18 cellular contexts compared by ENCODE assay signal in genomic region chr2:217419075-217419671, GRCh38.
A peak's percentile ranks its signal among the peaks of the same experiment; 100 is the strongest.
DNase-seq lines count a peak whose midpoint lies in the region; ATAC-seq and TF ChIP-seq lines count a peak whose summit lies in the region.
"Had no signal": no experiment of that assay in that cellular context is flagged by ENCODE, and none has a peak within 500 bp of the region (broad histone marks: within the 10 kb centered on the region; RNA-seq: fewer than 3 reads in every experiment).

No MANE protein-coding gene starts in this region.

- peak overlapping the region; percentile 10 for H3K27ac Mint-ChIP-seq in mesothelial cell of epicardium

- DNase-seq in AG20443 (ENCODE audit: low spot score) (peak; percentile 39), ascending aorta (ENCODE audit: low spot score in 2 of 2) (no peak), mesothelial cell of epicardium (ENCODE audit: low spot score in 2 of 2, unreplicated experiment in 2 of 2) (no peak), suprapubic skin (ENCODE audit: low spot score in 2 of 2) (no peak), right atrium auricular region (ENCODE audit: low spot score) (no peak), brain microvascular endothelial cell (no peak), COLO668 (lab: John Stamatoyannopoulos, UW; ENCODE audit: unreplicated experiment) (no peak)
- DNase-seq: 8988T, COR-L47, HFFc6, Kasumi-1, NCI-H1105 treated with DMSO at 0.1 percent for 48 hours, NCI-H2029, NCI-H2171 treated with DMSO at 0.1 percent for 48 hours, NCI-H774 had no signal

- no peaks in the 10 kb centered on the region for H3K36me3 ChIP-seq in ascending aorta
- H3K36me3 ChIP-seq in suprapubic skin: no peaks in the 10 kb centered on the region
- no peaks in the 10 kb centered on the region for H3K36me3 ChIP-seq in right atrium auricular region
- H3K36me3 ChIP-seq in brain microvascular endothelial cell (replicated peaks): no peaks in the 10 kb centered on the region
- H3K36me3 ChIP-seq: BLaER1 treated with 17β-estradiol and CSF1 and Interleukin-3, amounts not matched to agents 10 nM and 100 nM had no signal

- H3K4me3 Mint-ChIP-seq in mesothelial cell of epicardium: no peak overlapping the region

- in situ Hi-C loops in brain microvascular endothelial cell (cut with HindIII; ENCODE audit: low pct_ligation_motif_present, low sequenced_read_pairs): no loop called here

- H3K27ac ChIP-seq in ascending aorta (peak overlapping the region; percentile 16 to 36), suprapubic skin (peak overlapping the region; percentile 41), right atrium auricular region (no peak overlapping the region), brain microvascular endothelial cell (no peak overlapping the region)
- H3K27ac ChIP-seq: BLaER1 treated with 17β-estradiol and CSF1 and Interleukin-3, amounts not matched to agents 10 nM and 100 nM; SK-N-MC had no signal

- TF ChIP-seq POLR2A in suprapubic skin (IDR thresholded peaks at IDR 0.05): no peak

- H3K4me3 ChIP-seq in ascending aorta: peak overlapping the region in 1 of 2 donors; percentile 17
- H3K4me3 ChIP-seq in suprapubic skin: no peak overlapping the region
- no peak overlapping the region for H3K4me3 ChIP-seq in right atrium auricular region
- no peak overlapping the region for H3K4me3 ChIP-seq in brain microvascular endothelial cell (ENCODE audit: low read depth, low read length)
- H3K4me3 ChIP-seq: BLaER1 treated with 17β-estradiol and CSF1 and Interleukin-3, amounts not matched to agents 10 nM and 100 nM; SK-N-MC had no signal

- no peaks in the 10 kb centered on the region for H3K9me3 Mint-ChIP-seq in mesothelial cell of epicardium
- H3K9me3 Mint-ChIP-seq: HFFc6 had no signal

- ATAC-seq in GM19023 (IDR thresholded peaks at IDR 0.05; ENCODE audit: unreplicated experiment): no peak

- H3K4me1 ChIP-seq in ascending aorta (peaks cover 6 to 32% of the 10 kb centered on the region in 2 donors), suprapubic skin (peaks cover 10% of the 10 kb centered on the region), right atrium auricular region (no peaks in the 10 kb centered on the region)

- no peaks in the 10 kb centered on the region for H3K9me3 ChIP-seq in ascending aorta
- no peaks in the 10 kb centered on the region for H3K9me3 ChIP-seq in suprapubic skin
- no peaks in the 10 kb centered on the region for H3K9me3 ChIP-seq in right atrium auricular region
- H3K9me3 ChIP-seq: BLaER1 treated with 17β-estradiol and CSF1 and Interleukin-3, amounts not matched to agents 10 nM and 100 nM had no signal

- no peak for TF ChIP-seq CTCF in ascending aorta (IDR thresholded peaks at IDR 0.05)
- no peak for TF ChIP-seq CTCF in mesothelial cell of epicardium (IDR thresholded peaks at IDR 0.05; ENCODE audit: unreplicated experiment)
- TF ChIP-seq CTCF in suprapubic skin (IDR thresholded peaks at IDR 0.05): no peak
- no peak for TF ChIP-seq CTCF in right atrium auricular region (IDR thresholded peaks at IDR 0.05)
- no peak for TF ChIP-seq CTCF in brain microvascular endothelial cell (IDR thresholded peaks at IDR 0.05; ENCODE audit: low read depth, low read length, missing control alignments)

- H3K27me3 Mint-ChIP-seq in mesothelial cell of epicardium (ENCODE audit: low read depth): no peaks in the 10 kb centered on the region

- no peak for TF ChIP-seq EP300 in suprapubic skin (IDR thresholded peaks at IDR 0.05)

- WGBS in suprapubic skin: 78% methylated on average over 5 of the region's 5 CpGs

- H3K4me1 Mint-ChIP-seq in mesothelial cell of epicardium: peaks cover 14% of the 10 kb centered on the region

- intact Hi-C loops in ascending aorta (cut with DNase I): no loop called here

- no peaks in the 10 kb centered on the region for H3K27me3 ChIP-seq in ascending aorta
- H3K27me3 ChIP-seq in suprapubic skin: no peaks in the 10 kb centered on the region
- no peaks in the 10 kb centered on the region for H3K27me3 ChIP-seq in right atrium auricular region
- no peaks in the 10 kb centered on the region for H3K27me3 ChIP-seq in brain microvascular endothelial cell (replicated peaks)

- H3K36me3 Mint-ChIP-seq in mesothelial cell of epicardium: peaks cover 4% of the 10 kb centered on the region

Comparison
In these comparisons a context has a peak if more than half of its experiments do, and no peak if none do; other contexts are left out.
1. H3K27ac ChIP-seq: peak in ascending aorta (2 of 2) and suprapubic skin (single experiment); none in right atrium auricular region (0 of 2) and brain microvascular endothelial cell (single experiment).